ENCODE assay signal across 18 cellular contexts in genomic region chr21:29105218-29105617, GRCh38. TPM values are rescaled to one million over a fixed set of nuclear protein-coding genes. Genes with fewer than 3 reads are reported as not detected.
A peak's percentile ranks its signal among the peaks of the same experiment; 100 is the strongest.
DNase-seq lines count a peak whose midpoint lies in the region; ATAC-seq and TF ChIP-seq lines count a peak whose summit lies in the region.
"Had no signal": no experiment of that assay in that cellular context is flagged by ENCODE, and none has a peak within 500 bp of the region (broad histone marks: within the 10 kb centered on the region; RNA-seq: fewer than 3 reads in every experiment).

No MANE protein-coding gene starts in this region.

- H3K27ac Mint-ChIP-seq in dendritic cell treated with granulocyte-macrophage colony-stimulating factor and Interleukin-4, amounts not matched to agents 40 ng/mL and 50 ng/mL, for 4 days = peak overlapping the region; percentile 15
- peak overlapping the region in 2 of 3 experiments; percentile 5 to 7 for H3K27ac Mint-ChIP-seq in nephron
- H3K27ac Mint-ChIP-seq: T-helper 2 cell treated with Interferon-gamma antibody and Interleukin-4, amounts not matched to agents 5 μg/mL and 100 μg/mL, for 36 hours had no signal

- H3K9me2 ChIP-seq in PC-3 (replicated peaks; ENCODE audit: low read length) = no peaks in the 10 kb centered on the region

- no peaks in the 10 kb centered on the region for H3K27me3 Mint-ChIP-seq in dendritic cell treated with granulocyte-macrophage colony-stimulating factor and Interleukin-4, amounts not matched to agents 40 ng/mL and 50 ng/mL, for 4 days
- H3K27me3 Mint-ChIP-seq in nephron (ENCODE audit: low read depth) = no peaks in the 10 kb centered on the region

- H2AFZ ChIP-seq in PC-3 (ENCODE audit: low read length) = peak overlapping the region; percentile 6; the same call in 1 of the 2 replicates

- H3K4me2 ChIP-seq in PC-3 (ENCODE audit: low read length) = peak overlapping the region; percentile 11; the same call in 1 of the 2 replicates

- H3K9ac ChIP-seq in PC-3 (ENCODE audit: low read length) = no peak overlapping the region
- H3K9ac ChIP-seq: KMS-11 had no signal

- no peaks in the 10 kb centered on the region for H3F3A ChIP-seq in PC-3 (ENCODE audit: low read length, unreplicated experiment)

- no peaks in the 10 kb centered on the region for H3K79me2 ChIP-seq in PC-3 (ENCODE audit: low read length)

- H3K9me3 ChIP-seq in PC-3 (ENCODE audit: low read length) = no peaks in the 10 kb centered on the region
- H3K9me3 ChIP-seq in right atrium auricular region = no peaks in the 10 kb centered on the region

- H3K4me1 ChIP-seq in PC-3 (ENCODE audit: insufficient read depth, low read length) (peaks cover 13% of the 10 kb centered on the region), right atrium auricular region (no peaks in the 10 kb centered on the region)

- H3K4me3 Mint-ChIP-seq in dendritic cell treated with granulocyte-macrophage colony-stimulating factor and Interleukin-4, amounts not matched to agents 40 ng/mL and 50 ng/mL, for 4 days = no peak overlapping the region
- no peak overlapping the region for H3K4me3 Mint-ChIP-seq in nephron
- H3K4me3 Mint-ChIP-seq: T-helper 2 cell treated with Interferon-gamma antibody and Interleukin-4, amounts not matched to agents 5 μg/mL and 100 μg/mL, for 36 hours had no signal

- DNase-seq in EL = peak; percentile 77
- peak; percentile 80 for DNase-seq in PC-3
- no peak for DNase-seq in DMS 273 (lab: John Stamatoyannopoulos, UW; ENCODE audit: unreplicated experiment)
- DNase-seq in right atrium auricular region (ENCODE audit: low spot score) = no peak
- DNase-seq in DMS114 treated with DMSO at 0.1 percent for 48 hours (lab: John Stamatoyannopoulos, UW; ENCODE audit: unreplicated experiment) = no peak
- DNase-seq: activated CD8-positive, alpha-beta memory T cell treated with anti-CD3 and anti-CD28 coated beads for 24 hours; C1 segment of cervical spinal cord; caudate nucleus; NCI-H2081; retina; stimulated activated CD4-positive, alpha-beta T cell treated with anti-CD3 and anti-CD28 coated beads, Interleukin-4, amount 100 ng/mL, for 24 hours; stimulated activated naive CD8-positive, alpha-beta T cell treated with anti-CD3 and anti-CD28 coated beads, Interleukin-15, Interleukin-2, amounts not matched to agents 100 U/mL and 50 U/mL, for 24 hours had no signal

- H3K4me3 ChIP-seq in PC-3 (ENCODE audit: low read length) = no peak overlapping the region
- no peak overlapping the region for H3K4me3 ChIP-seq in right atrium auricular region

- CTCF ChIA-PET in PC-3 (lab: Charles Lee) = interaction anchor here (0.5 to 1.1 kb wide), 2 partner anchors 9 to 189 kb away, joined by 5 to 6 read pairs; no protein-coding TSS in a partner anchor

- TF ChIP-seq CTCF in PC-3 (conservative IDR thresholded peaks at IDR 0.05; ENCODE audit: low read depth, low read length) = 0 out of 2 replicates have a peak, but pooled peaks have one; percentile 18
- TF ChIP-seq CTCF in nephron (IDR thresholded peaks at IDR 0.05; ENCODE audit: unreplicated experiment in 3 of 3) = no peak
- TF ChIP-seq CTCF in right atrium auricular region (IDR thresholded peaks at IDR 0.05) = no peak

- BruUV-seq in PC-3 (replicated peaks; lab: Mats Ljungman, UMichigan) = no TSS peak

- H3K27me3 ChIP-seq in PC-3 (ENCODE audit: low read length) = no peaks in the 10 kb centered on the region
- no peaks in the 10 kb centered on the region for H3K27me3 ChIP-seq in right atrium auricular region

- POLR2A ChIA-PET in PC-3 (lab: Charles Lee; ENCODE audit: unreplicated experiment) = no interaction called here

- no peak overlapping the region for H3K27ac ChIP-seq in PC-3 (ENCODE audit: low read length)
- H3K27ac ChIP-seq in right atrium auricular region = no peak overlapping the region

- H3K4me1 Mint-ChIP-seq in dendritic cell treated with granulocyte-macrophage colony-stimulating factor and Interleukin-4, amounts not matched to agents 40 ng/mL and 50 ng/mL, for 4 days (ENCODE audit: low read depth) = peaks cover 19% of the 10 kb centered on the region
- peaks cover 30% of the 10 kb centered on the region for H3K4me1 Mint-ChIP-seq in nephron

- H3K36me3 ChIP-seq in PC-3 (ENCODE audit: low read depth, low read length) (no peaks in the 10 kb centered on the region), right atrium auricular region (no peaks in the 10 kb centered on the region)

- H3K36me3 Mint-ChIP-seq in dendritic cell treated with granulocyte-macrophage colony-stimulating factor and Interleukin-4, amounts not matched to agents 40 ng/mL and 50 ng/mL, for 4 days (ENCODE audit: low read depth) = no peaks in the 10 kb centered on the region
- no peaks in the 10 kb centered on the region for H3K36me3 Mint-ChIP-seq in nephron (ENCODE audit: low read depth)

- intact Hi-C loops in PC-3 (cut with micrococcal nuclease) = no loop called here
- intact Hi-C loops in dendritic cell treated with granulocyte-macrophage colony-stimulating factor and Interleukin-4, amounts not matched to agents 40 ng/mL and 50 ng/mL, for 4 days (cut with micrococcal nuclease) = no loop called here

- no peaks in the 10 kb centered on the region for H4K20me1 ChIP-seq in PC-3 (ENCODE audit: low read length)

- no peaks in the 10 kb centered on the region for H3K9me3 Mint-ChIP-seq in dendritic cell treated with granulocyte-macrophage colony-stimulating factor and Interleukin-4, amounts not matched to agents 40 ng/mL and 50 ng/mL, for 4 days
- no peaks in the 10 kb centered on the region for H3K9me3 Mint-ChIP-seq in nephron
- H3K9me3 Mint-ChIP-seq: T-helper 2 cell treated with Interferon-gamma antibody and Interleukin-4, amounts not matched to agents 5 μg/mL and 100 μg/mL, for 36 hours had no signal

- peak; percentile 99 for ATAC-seq in PC-3
- no peak for ATAC-seq in HG02642 (IDR thresholded peaks at IDR 0.05; ENCODE audit: poor library complexity, unreplicated experiment)
- ATAC-seq: Panc1; stimulated activated naive CD8-positive, alpha-beta T cell treated with anti-CD3 and anti-CD28 coated beads, Interleukin-15, Interleukin-2, amounts not matched to agents 100 U/mL and 50 U/mL, for 24 hours had no signal

RNA-seq across cellular contexts. Expression of gene MAP3K7CL, which starts 25.2 kb away (rescaled TPM):
- total RNA-seq in PC-3 (2014; rRNA removed) = 0.46 and 1.3 TPM in 2 replicates
- 10 to 100 TPM in 1 of 2 donors, 1 to 10 TPM in 1; 1.7 to 15.5 TPM for total RNA-seq in right atrium auricular region

RNA-seq across cellular contexts. Expression of gene CCT8, which starts 31.8 kb away (rescaled TPM):
- total RNA-seq in PC-3 (2014; rRNA removed) = 228 and 244 TPM in 2 replicates
- total RNA-seq in right atrium auricular region = 10 to 100 TPM; 89.5 to 91.8 TPM

Comparison
In these comparisons a context has a peak if more than half of its experiments do, and no peak if none do; other contexts are left out.
1. DNase-seq: peak in EL (single experiment) and PC-3 (single experiment); none in DMS 273 (single experiment), right atrium auricular region (single experiment) and DMS114 treated with DMSO at 0.1 percent for 48 hours (single experiment).